Comparison of ENCODE assay signal across 17 cellular contexts in the genomic region with DNA sequence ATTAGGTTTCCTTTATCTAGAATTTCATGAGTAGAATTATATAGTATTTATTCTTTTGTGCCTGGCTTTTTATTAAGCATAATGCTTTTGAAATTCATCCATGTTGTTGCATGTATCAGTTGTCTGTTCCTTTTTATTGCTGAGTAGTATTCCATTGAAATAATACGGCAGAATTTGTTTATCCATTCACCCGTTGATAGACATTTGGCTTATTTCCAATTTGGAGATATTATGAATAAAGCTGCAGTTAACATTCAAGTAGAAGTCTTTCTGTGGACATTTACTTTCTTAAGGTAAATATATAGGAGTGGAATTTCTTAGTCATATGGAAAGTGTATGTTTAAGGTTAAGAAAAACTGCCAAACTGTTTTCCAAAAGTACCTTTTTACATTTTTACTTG. TPM values are rescaled to one million over a fixed set of nuclear protein-coding genes. Genes with fewer than 3 reads are reported as not detected.
DNase-seq lines count a peak whose midpoint lies in the region; TF ChIP-seq lines count a peak whose summit lies in the region.
"Had no signal": no experiment of that assay in that cellular context is flagged by ENCODE, and none has a peak within 500 bp of the region (broad histone marks: within the 10 kb centered on the region; RNA-seq: fewer than 3 reads in every experiment).

No MANE protein-coding gene starts in this region.

- H3K79me2 ChIP-seq in mammary epithelial cell (ENCODE audit: insufficient read depth, low read length) = peaks cover 5% of the 10 kb centered on the region

- H3K4me3 ChIP-seq in HEK293 (ENCODE audit: low read depth, low read length) (no peak overlapping the region), esophagus squamous epithelium (no peak overlapping the region), mammary epithelial cell (replicated peaks in 1 of 3; ENCODE audit: insufficient read depth in 1 of 3, low read depth in 2 of 3, low read length in 3 of 3) (no peak overlapping the region)
- H3K4me3 ChIP-seq: A549; BLaER1 treated with 17β-estradiol and CSF1 and Interleukin-3, amounts not matched to agents 10 nM and 100 nM; GM12878 had no signal

- no peak overlapping the region for H3K27ac ChIP-seq in HEK293 (ENCODE audit: extremely low read depth, low read depth, low read length)
- peak overlapping the region; percentile 81 for H3K27ac ChIP-seq in VCaP
- peak overlapping the region in 3 of 4 donors; percentile 71 to 83 (median 83) for H3K27ac ChIP-seq in esophagus squamous epithelium
- no peak overlapping the region for H3K27ac ChIP-seq in mammary epithelial cell (ENCODE audit: insufficient read depth, low read depth, low read length)
- H3K27ac ChIP-seq: A549; BLaER1 treated with 17β-estradiol and CSF1 and Interleukin-3, amounts not matched to agents 10 nM and 100 nM; C4-2B had no signal

- no peaks in the 10 kb centered on the region for H3K9me3 ChIP-seq in HEK293 (ENCODE audit: control insufficient read depth, insufficient read depth, low read depth, low read length)
- H3K9me3 ChIP-seq in esophagus squamous epithelium = no peaks in the 10 kb centered on the region
- H3K9me3 ChIP-seq in mammary epithelial cell (replicated peaks; ENCODE audit: insufficient read depth, low read length) = no peaks in the 10 kb centered on the region
- H3K9me3 ChIP-seq: A549, Caco-2 had no signal

- no peaks in the 10 kb centered on the region for H3K27me3 ChIP-seq in esophagus squamous epithelium
- no peaks in the 10 kb centered on the region for H3K27me3 ChIP-seq in mammary epithelial cell (ENCODE audit: insufficient read depth, low read length)
- H3K27me3 ChIP-seq: BLaER1 treated with 17β-estradiol and CSF1 and Interleukin-3, amounts not matched to agents 10 nM and 100 nM had no signal

- no TSS peak for BruUV-seq in mammary epithelial cell (replicated peaks; lab: Mats Ljungman, UMichigan)

- no peak overlapping the region for H2AFZ ChIP-seq in mammary epithelial cell (ENCODE audit: low read depth, low read length)

- H3K36me3 Mint-ChIP-seq in type B pancreatic cell = peaks cover 51% of the 10 kb centered on the region
- H3K36me3 Mint-ChIP-seq: CD8-positive, alpha-beta T cell had no signal

- no peak overlapping the region for H3K4me3 Mint-ChIP-seq in type B pancreatic cell
- H3K4me3 Mint-ChIP-seq: B cell; CD4-positive, alpha-beta T cell; CD8-positive, alpha-beta T cell had no signal

- dilution Hi-C loops in mammary epithelial cell (cut with HindIII; ENCODE audit: low sequenced_read_pairs) = no loop called here

- peaks cover 15% of the 10 kb centered on the region for H3K4me1 Mint-ChIP-seq in type B pancreatic cell (ENCODE audit: unreplicated experiment)
- H3K4me1 Mint-ChIP-seq: B cell had no signal

- intact Hi-C loops in esophagus squamous epithelium (cut with DNase I) (no loop called here), mammary epithelial cell (cut with micrococcal nuclease) (no loop called here)

- peaks cover 6% of the 10 kb centered on the region for H3K9me3 Mint-ChIP-seq in type B pancreatic cell

- CTCF ChIA-PET in HEK293 (lab: Yijun Ruan, JAX) (no interaction called here), mammary epithelial cell (lab: Charles Lee; ENCODE audit: low non-redundant PET) (no interaction called here)

- TF ChIP-seq CTCF in HEK293 (tag by site-specific recombination; IDR thresholded peaks at IDR 0.05) (no peak), VCaP (conservative IDR thresholded peaks at IDR 0.05) (no peak), esophagus squamous epithelium (IDR thresholded peaks at IDR 0.05) (no peak), type B pancreatic cell (conservative IDR thresholded peaks at IDR 0.05) (no peak), mammary epithelial cell (conservative IDR thresholded peaks at IDR 0.05 in 1 of 2, IDR thresholded peaks at IDR 0.05 in 1 of 2; ENCODE audit: extremely low read depth in 1 of 2, insufficient read depth in 1 of 2, low read depth in 1 of 2, low read length in 2 of 2) (no peak)

- 0 out of 2 replicates have a peak, but pooled peaks cover 4% of the 10 kb centered on the region for H3K4me1 ChIP-seq in HEK293 (ENCODE audit: control insufficient read depth, insufficient read depth, low read length)
- H3K4me1 ChIP-seq in esophagus squamous epithelium = peaks cover 0 to 64% (median 7%) of the 10 kb centered on the region in 3 donors
- H3K4me1 ChIP-seq in mammary epithelial cell (ENCODE audit: insufficient read depth, low read length) = no peaks in the 10 kb centered on the region

- H3K4me2 ChIP-seq in mammary epithelial cell (ENCODE audit: insufficient read depth, low read depth, low read length) = no peak overlapping the region
- H3K4me2 ChIP-seq: A549; BLaER1 treated with 17β-estradiol and CSF1 and Interleukin-3, amounts not matched to agents 10 nM and 100 nM had no signal

- no peak overlapping the region for H3K27ac Mint-ChIP-seq in type B pancreatic cell
- H3K27ac Mint-ChIP-seq: B cell; CD4-positive, alpha-beta T cell; CD8-positive, alpha-beta T cell had no signal

- no peak for DNase-seq in esophagus squamous epithelium (lab: John Stamatoyannopoulos, UW)
- no peak for DNase-seq in type B pancreatic cell (ENCODE audit: extremely low spot score, unreplicated experiment)
- DNase-seq in mammary epithelial cell = no peak
- DNase-seq in ecto neural progenitor cell (ENCODE audit: low spot score) = no peak
- DNase-seq: AML-193; Caco-2; Calu3; CD4-positive, alpha-beta T cell; CD8-positive, alpha-beta T cell; DMS79 treated with DMSO at 0.1 percent for 48 hours had no signal

- no peaks in the 10 kb centered on the region for H3K27me3 Mint-ChIP-seq in type B pancreatic cell
- H3K27me3 Mint-ChIP-seq: B cell; CD4-positive, alpha-beta T cell had no signal

- 28 to 74% methylated on average over 2 of the region's 2 CpGs for WGBS in esophagus squamous epithelium, 2 donors
- WGBS in mammary epithelial cell (ENCODE audit: low coverage, missing lambda C conversion rate) = 88% methylated on average over 2 of the region's 2 CpGs

- no peak for TF ChIP-seq POLR2A in esophagus squamous epithelium (IDR thresholded peaks at IDR 0.05)

- POLR2A ChIA-PET in HEK293 (lab: Yijun Ruan, JAX) = no interaction called here

- in situ Hi-C loops in mammary epithelial cell (cut with MboI; ENCODE audit: low sequenced_read_pairs in 2 of 2) = no loop called here

- no peak overlapping the region for H3K9ac ChIP-seq in mammary epithelial cell (ENCODE audit: insufficient read depth, low read length)
- H3K9ac ChIP-seq: BLaER1 treated with 17β-estradiol and CSF1 and Interleukin-3, amounts not matched to agents 10 nM and 100 nM had no signal

- H4K20me1 ChIP-seq in mammary epithelial cell (ENCODE audit: insufficient read depth, low read length) = no peaks in the 10 kb centered on the region

- H3K36me3 ChIP-seq in HEK293 (ENCODE audit: control insufficient read depth in 2 of 2, insufficient read depth in 1 of 2, low read length in 2 of 2) = peaks cover 8 to 27% of the 10 kb centered on the region in 2 experiments; a peak in 2 of 3 replicates
- H3K36me3 ChIP-seq in esophagus squamous epithelium = peaks cover 0 to 41% (median 0%) of the 10 kb centered on the region in 3 donors
- peaks cover 5% of the 10 kb centered on the region for H3K36me3 ChIP-seq in mammary epithelial cell (ENCODE audit: insufficient read depth, low read length)

TF ChIP-seq in HEK293, 187 proteins besides CTCF, POLR2A, EP300 and RAD21:
- TF ChIP-seq ZNF146 (tag by site-specific recombination; IDR thresholded peaks at IDR 0.05) (peak; percentile 65), ZNF768 (tag by site-specific recombination; IDR thresholded peaks at IDR 0.05) (no peak)

RNA-seq across cellular contexts. Expression of gene KCTD3, which starts 22.5 kb away (rescaled TPM):
- total RNA-seq in esophagus squamous epithelium (10 to 100 TPM; 43.4 to 76.1 (median 44.9) TPM), type B pancreatic cell (ENCODE audit: low replicate concordance) (53.7 and 66.8 TPM in 2 replicates), mammary epithelial cell (10 to 100 TPM; 31.7 to 38.6 TPM)
- polyA plus RNA-seq in mammary epithelial cell = 28.3 TPM
- 43.3 TPM for polyA minus RNA-seq in mammary epithelial cell

Comparison
In these comparisons a context has a peak if more than half of its experiments do, and no peak if none do; other contexts are left out.
1. H3K27ac ChIP-seq: peak in VCaP (single experiment) and esophagus squamous epithelium (3 of 4); none in HEK293 (single experiment) and mammary epithelial cell (single experiment).